8 cellular contexts compared by ENCODE assay signal in the genomic region with DNA sequence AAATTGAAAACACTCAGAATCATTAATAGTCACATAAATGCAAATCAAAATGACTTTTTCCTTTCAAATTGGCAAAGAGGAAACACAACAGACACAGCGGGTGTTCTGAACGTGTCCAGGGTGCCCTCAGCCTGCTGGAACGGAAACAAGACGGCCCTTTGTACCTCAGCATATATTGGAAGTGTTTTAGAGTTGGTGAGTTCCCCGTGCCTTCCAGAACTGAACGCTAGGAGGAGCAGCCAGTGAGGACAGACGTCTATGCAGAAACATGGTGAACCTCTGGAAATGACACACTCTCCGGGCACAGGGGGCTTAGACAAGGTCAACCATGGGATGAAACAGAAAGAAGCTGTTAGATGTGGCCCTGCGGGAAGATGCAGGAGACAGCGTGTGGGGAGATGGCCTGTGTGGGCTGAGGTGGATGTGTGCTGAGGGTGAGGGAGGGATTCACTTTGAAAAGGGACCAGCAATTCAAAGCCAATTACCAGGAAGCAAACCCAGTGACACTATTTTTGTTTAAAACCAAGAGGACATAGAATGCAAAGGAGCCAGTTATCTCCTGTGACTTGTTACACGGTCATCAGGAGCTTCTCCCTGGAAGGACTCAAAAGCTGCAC. TPM values are rescaled to one million over a fixed set of nuclear protein-coding genes. Genes with fewer than 3 reads are reported as not detected.
A peak's percentile ranks its signal among the peaks of the same experiment; 100 is the strongest.
DNase-seq lines count a peak whose midpoint lies in the region; ATAC-seq and TF ChIP-seq lines count a peak whose summit lies in the region.

No MANE protein-coding gene starts in this region.

- H3K27me3 Mint-ChIP-seq in CD4-positive, alpha-beta T cell, result peaks cover 5% of the 10 kb centered on the region

- intact Hi-C loops in CD4-positive, alpha-beta T cell (cut with DNase I, micrococcal nuclease), result loop anchor here in 1 of 2 experiments (5.0 kb wide), 1 partner anchor 61 kb away; the partner anchor contains the start of gene FGFRL1
- intact Hi-C loops in posterior cingulate gyrus (cut with DNase I), result no loop called here

- CTCF ChIA-PET in CD4-positive, alpha-beta T cell (lab: Charles Lee), result no interaction called here

- H3K4me1 Mint-ChIP-seq in CD4-positive, alpha-beta T cell (ENCODE audit: low read depth), result peaks cover 13% of the 10 kb centered on the region

- H3K27ac Mint-ChIP-seq in CD4-positive, alpha-beta T cell, result no peak overlapping the region

- H3K27ac ChIP-seq in CD4-positive, alpha-beta T cell (ENCODE audit: low read depth, low read length), result no peak overlapping the region

- H3K4me3 Mint-ChIP-seq in CD4-positive, alpha-beta T cell, result no peak overlapping the region

- no peak overlapping the region for H3K4me3 ChIP-seq in HFF-Myc (replicated peaks; ENCODE audit: low read depth, low read length)

- peak; percentile 18 to 52 (median 39) for DNase-seq in CD4-positive, alpha-beta T cell
- DNase-seq in HFF-Myc (ENCODE audit: extremely low read depth, low read depth), result peak; percentile 25
- peak; percentile 30 for DNase-seq in RKO (ENCODE audit: low spot score)
- DNase-seq in activated naive CD4-positive, alpha-beta T cell treated with Interleukin-2 at 50 U/mL for 16 hours, result peak; percentile 48
- peak; percentile 71 for DNase-seq in germinal center (ENCODE audit: low spot score)
- DNase-seq in posterior cingulate gyrus, result peak in 7 of 10 donors; percentile 38 to 88 (median 47)

- TF ChIP-seq CTCF in CD4-positive, alpha-beta T cell (IDR thresholded peaks at IDR 0.05), result peak; percentile 71
- peak; percentile 74 for TF ChIP-seq CTCF in HFF-Myc (IDR thresholded peaks at IDR 0.05; ENCODE audit: low read depth, low read length, missing control alignments)

- no peaks in the 10 kb centered on the region for H3K9me3 ChIP-seq in CD4-positive, alpha-beta T cell (ENCODE audit: control insufficient read depth, low read length)

- H3K27me3 ChIP-seq in CD4-positive, alpha-beta T cell (ENCODE audit: control insufficient read depth, insufficient read depth, low read length), result no peaks in the 10 kb centered on the region

- ATAC-seq in CD4-positive, alpha-beta T cell (ENCODE audit: poor library complexity), result peak; percentile 98
- ATAC-seq in GM21367 (IDR thresholded peaks at IDR 0.05; ENCODE audit: unreplicated experiment) (no peak), HG02884 (IDR thresholded peaks at IDR 0.05; ENCODE audit: unreplicated experiment) (no peak)

- no peaks in the 10 kb centered on the region for H3K36me3 Mint-ChIP-seq in CD4-positive, alpha-beta T cell (ENCODE audit: low read depth)

- no peaks in the 10 kb centered on the region for H3K9me3 Mint-ChIP-seq in CD4-positive, alpha-beta T cell

- POLR2A ChIA-PET in CD4-positive, alpha-beta T cell (lab: Charles Lee), result no interaction called here

RNA-seq across cellular contexts. Expression of gene RNF212, which starts 40.4 kb away (rescaled TPM):
- total RNA-seq in CD4-positive, alpha-beta T cell, result 1 to 10 TPM; 5.6 to 8.3 TPM
